14 cellular contexts compared by ENCODE assay signal in the genomic region with DNA sequence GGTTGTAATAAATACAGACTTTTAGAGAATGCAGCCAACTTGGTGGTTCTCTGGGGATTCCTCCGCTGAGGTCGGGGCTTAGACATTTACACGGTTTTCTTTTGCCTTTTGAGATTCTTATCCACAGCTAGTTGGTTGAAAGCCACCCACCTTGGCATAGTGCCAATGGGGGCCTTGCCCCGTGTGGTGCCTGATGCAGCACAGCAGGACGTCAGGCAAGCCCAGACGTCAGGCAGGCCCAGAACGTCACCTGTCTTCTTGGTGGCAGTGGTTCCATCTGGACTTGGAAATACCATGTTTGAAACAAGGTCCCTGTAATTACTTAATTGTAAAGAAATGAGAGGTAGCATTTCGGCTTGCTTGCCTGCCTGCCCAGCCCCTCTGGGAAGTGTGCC.
DNase-seq lines count a peak whose midpoint lies in the region; ATAC-seq and TF ChIP-seq lines count a peak whose summit lies in the region.
"Had no signal": no experiment of that assay in that cellular context is flagged by ENCODE, and none has a peak within 500 bp of the region (broad histone marks: within the 10 kb centered on the region; RNA-seq: fewer than 3 reads in every experiment).

No MANE protein-coding gene starts in this region.

- H3K4me1 ChIP-seq in neutrophil (ENCODE audit: control insufficient read depth in 1 of 2, insufficient read depth in 1 of 2, low read depth in 1 of 2, low read length in 1 of 2): peaks cover 49 to 50% of the 10 kb centered on the region in 2 experiments

- no peaks in the 10 kb centered on the region for H3K9me3 Mint-ChIP-seq in WTC11

- H3K4me3 Mint-ChIP-seq in WTC11: no peak overlapping the region

- peak overlapping the region; percentile 68; the same call in 1 of the 2 replicates for H3K27ac Mint-ChIP-seq in WTC11

- TF ChIP-seq CTCF in WTC11 (IDR thresholded peaks at IDR 0.05) (no peak), neutrophil (IDR thresholded peaks at IDR 0.05) (no peak)

- H3K36me3 Mint-ChIP-seq in WTC11: no peaks in the 10 kb centered on the region

- peak overlapping the region; percentile 73 for H3K27ac ChIP-seq in neutrophil
- H3K27ac ChIP-seq: parathyroid adenoma had no signal

- CTCF ChIA-PET in WTC11 (lab: Charles Lee): no interaction called here

- POLR2A ChIA-PET in WTC11 (lab: Charles Lee): no interaction called here

- no peak overlapping the region for H3K4me3 ChIP-seq in Jurkat, Clone E6-1 (ENCODE audit: low read length)
- H3K4me3 ChIP-seq in neutrophil (ENCODE audit: low read depth in 1 of 2, low read length in 1 of 2): peak overlapping the region in 1 of 2 experiments; percentile 29
- H3K4me3 ChIP-seq: adrenal gland, gastroesophageal sphincter had no signal

- no peaks in the 10 kb centered on the region for H3K27me3 ChIP-seq in neutrophil
- H3K27me3 ChIP-seq: adrenal gland, gastroesophageal sphincter had no signal

- H3K9me3 ChIP-seq in neutrophil: no peaks in the 10 kb centered on the region
- H3K9me3 ChIP-seq: adrenal gland, gastroesophageal sphincter had no signal

- ATAC-seq in WTC11 (no peak), GM18498 (IDR thresholded peaks at IDR 0.05; ENCODE audit: unreplicated experiment) (no peak), HG03439 (IDR thresholded peaks at IDR 0.05; ENCODE audit: unreplicated experiment) (no peak)
- ATAC-seq: gastroesophageal sphincter, left ventricle myocardium superior had no signal

- H3K27me3 Mint-ChIP-seq in WTC11 (ENCODE audit: low read depth): no peaks in the 10 kb centered on the region

- DNase-seq in DMS 273 (lab: John Stamatoyannopoulos, UW; ENCODE audit: unreplicated experiment) (peak; percentile 82), WTC11 (ENCODE audit: low spot score) (no peak), NCI-H2107 treated with DMSO at 0.1 percent for 48 hours (lab: John Stamatoyannopoulos, UW; ENCODE audit: unreplicated experiment) (no peak), NCI-H2029 (lab: John Stamatoyannopoulos, UW) (no peak)
- DNase-seq in Jurkat, Clone E6-1 (ENCODE audit: low read depth, low spot score): peak; percentile 79
- DNase-seq: left ventricle myocardium superior; stimulated activated CD4-positive, alpha-beta T cell treated with anti-CD3 and anti-CD28 coated beads, Interleukin-2, amount 100 ng/mL, for 48 hours; T-helper 9 cell had no signal

- peaks cover 81% of the 10 kb centered on the region for H3K4me1 Mint-ChIP-seq in WTC11

- no peaks in the 10 kb centered on the region for H3K36me3 ChIP-seq in neutrophil
- H3K36me3 ChIP-seq: adrenal gland, gastroesophageal sphincter had no signal

TF ChIP-seq in WTC11, 78 proteins besides CTCF, POLR2A, EP300 and RAD21:
- TF ChIP-seq ZNF671 (CRISPR knock-in tag; IDR thresholded peaks at IDR 0.05) (no peak), ZNF396 (CRISPR knock-in tag; IDR thresholded peaks at IDR 0.05; ENCODE audit: borderline replicate concordance) (no peak), ZNF423 (CRISPR knock-in tag; IDR thresholded peaks at IDR 0.05) (no peak), ZNF416 (CRISPR knock-in tag; IDR thresholded peaks at IDR 0.05) (no peak), MYBL2 (CRISPR knock-in tag; IDR thresholded peaks at IDR 0.05) (no peak)
- TF ChIP-seq, protein P1, sequence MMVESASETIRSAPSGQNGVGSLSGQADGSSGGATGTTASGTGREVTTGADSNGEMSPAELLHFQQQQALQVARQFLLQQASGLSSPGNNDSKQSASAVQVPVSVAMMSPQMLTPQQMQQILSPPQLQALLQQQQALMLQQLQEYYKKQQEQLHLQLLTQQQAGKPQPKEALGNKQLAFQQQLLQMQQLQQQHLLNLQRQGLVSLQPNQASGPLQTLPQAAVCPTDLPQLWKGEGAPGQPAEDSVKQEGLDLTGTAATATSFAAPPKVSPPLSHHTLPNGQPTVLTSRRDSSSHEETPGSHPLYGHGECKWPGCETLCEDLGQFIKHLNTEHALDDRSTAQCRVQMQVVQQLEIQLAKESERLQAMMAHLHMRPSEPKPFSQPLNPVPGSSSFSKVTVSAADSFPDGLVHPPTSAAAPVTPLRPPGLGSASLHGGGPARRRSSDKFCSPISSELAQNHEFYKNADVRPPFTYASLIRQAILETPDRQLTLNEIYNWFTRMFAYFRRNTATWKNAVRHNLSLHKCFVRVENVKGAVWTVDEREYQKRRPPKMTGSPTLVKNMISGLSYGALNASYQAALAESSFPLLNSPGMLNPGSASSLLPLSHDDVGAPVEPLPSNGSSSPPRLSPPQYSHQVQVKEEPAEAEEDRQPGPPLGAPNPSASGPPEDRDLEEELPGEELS (CRISPR knock-in tag; IDR thresholded peaks at IDR 0.05): no peak
- TF ChIP-seq, protein P2, sequence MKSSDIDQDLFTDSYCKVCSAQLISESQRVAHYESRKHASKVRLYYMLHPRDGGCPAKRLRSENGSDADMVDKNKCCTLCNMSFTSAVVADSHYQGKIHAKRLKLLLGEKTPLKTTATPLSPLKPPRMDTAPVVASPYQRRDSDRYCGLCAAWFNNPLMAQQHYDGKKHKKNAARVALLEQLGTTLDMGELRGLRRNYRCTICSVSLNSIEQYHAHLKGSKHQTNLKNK (CRISPR knock-in tag; IDR thresholded peaks at IDR 0.05): no peak

Comparison
In these comparisons a context has a peak if more than half of its experiments do, and no peak if none do; other contexts are left out.
1. DNase-seq: peak in DMS 273 (single experiment) and Jurkat, Clone E6-1 (single experiment); none in WTC11 (single experiment), NCI-H2107 treated with DMSO at 0.1 percent for 48 hours (single experiment) and NCI-H2029 (single experiment).